In genomic region chr3:155890671-155891190, GRCh38 we compare ENCODE assay signal across 1 cellular context.
TF ChIP-seq lines count a peak whose summit lies in the region.

No MANE protein-coding gene starts in this region.

TF ChIP-seq in GM23338, 12 proteins besides CTCF, POLR2A, EP300 and RAD21 (continued from another document):
- TF ChIP-seq ZNF462 (CRISPR knock-in tag; IDR thresholded peaks at IDR 0.05) (no peak), EZH2phosphoT487 (IDR thresholded peaks at IDR 0.05; ENCODE audit: unreplicated experiment) (no peak), STAT1 (IDR thresholded peaks at IDR 0.05; ENCODE audit: unreplicated experiment) (no peak), ETS1 (IDR thresholded peaks at IDR 0.05) (no peak), ZNF114 (CRISPR knock-in tag; IDR thresholded peaks at IDR 0.05) (no peak), JUNB (IDR thresholded peaks at IDR 0.05; ENCODE audit: unreplicated experiment) (no peak)
